3 cellular contexts compared by ENCODE assay signal in genomic region chr11:111357150-111358037, GRCh38.
TF ChIP-seq lines count a peak whose summit lies in the region.

No MANE protein-coding gene starts in this region.

TF ChIP-seq in SK-N-SH, 30 proteins besides CTCF, POLR2A, EP300 and RAD21:
- TF ChIP-seq POLR2AphosphoS5 (IDR thresholded peaks at IDR 0.05; ENCODE audit: low read depth, low read length), result no peak
- no peak for TF ChIP-seq MXI1 (IDR thresholded peaks at IDR 0.05; ENCODE audit: low read depth, low read length)
- no peak for TF ChIP-seq NFIC (IDR thresholded peaks at IDR 0.05; ENCODE audit: borderline replicate concordance)
- no peak for TF ChIP-seq FOXJ3 (CRISPR knock-in tag; IDR thresholded peaks at IDR 0.05)
- TF ChIP-seq FOXM1 (IDR thresholded peaks at IDR 0.05; ENCODE audit: low read depth), result no peak
- no peak for TF ChIP-seq MAX (IDR thresholded peaks at IDR 0.05; ENCODE audit: low read depth)
- no peak for TF ChIP-seq PBX3 (IDR thresholded peaks at IDR 0.05)
- TF ChIP-seq FOSL2 (IDR thresholded peaks at IDR 0.05; ENCODE audit: borderline replicate concordance, low read depth), result no peak
- TF ChIP-seq TAF1 (IDR thresholded peaks at IDR 0.05; ENCODE audit: borderline replicate concordance, low read depth, low read length), result no peak
- no peak for TF ChIP-seq NRF1 (IDR thresholded peaks at IDR 0.05; ENCODE audit: low read depth, low read length)
- TF ChIP-seq TCF12 (IDR thresholded peaks at IDR 0.05), result no peak
- TF ChIP-seq YY1 (IDR thresholded peaks at IDR 0.05; ENCODE audit: low read depth), result no peak

TF ChIP-seq in SK-N-SH treated with all-trans-retinoic acid at 6 μM for 48 hours, 23 proteins besides CTCF, POLR2A, EP300 and RAD21:
- TF ChIP-seq POU6F1 (CRISPR knock-in tag; IDR thresholded peaks at IDR 0.05; ENCODE audit: borderline replicate concordance, low read depth) (no peak), OSR1 (CRISPR knock-in tag; IDR thresholded peaks at IDR 0.05) (no peak), TSHZ2 (CRISPR knock-in tag; IDR thresholded peaks at IDR 0.05) (no peak), ZNF70 (CRISPR knock-in tag; IDR thresholded peaks at IDR 0.05) (no peak), GLIS3 (CRISPR knock-in tag; IDR thresholded peaks at IDR 0.05) (no peak), TCF4 (CRISPR knock-in tag; IDR thresholded peaks at IDR 0.05; ENCODE audit: borderline replicate concordance) (no peak), ARNTL (CRISPR knock-in tag; IDR thresholded peaks at IDR 0.05; ENCODE audit: borderline replicate concordance, low read depth) (no peak), ZC3H10 (CRISPR knock-in tag; IDR thresholded peaks at IDR 0.05) (no peak), SNAI2 (CRISPR knock-in tag; IDR thresholded peaks at IDR 0.05) (no peak), ZFP3 (CRISPR knock-in tag; IDR thresholded peaks at IDR 0.05) (no peak), ISL1 (CRISPR knock-in tag; IDR thresholded peaks at IDR 0.05) (no peak), ZFP30 (CRISPR knock-in tag; IDR thresholded peaks at IDR 0.05) (no peak), CSDC2 (CRISPR knock-in tag; IDR thresholded peaks at IDR 0.05) (no peak), TOX (CRISPR knock-in tag; IDR thresholded peaks at IDR 0.05; ENCODE audit: borderline replicate concordance) (no peak), ZNF8 (CRISPR knock-in tag; IDR thresholded peaks at IDR 0.05) (no peak)
TF ChIP-seq in SK-N-SH treated with all-trans-retinoic acid at 6 μM for 48 hours: peak in this region for 0.

TF ChIP-seq in K562, 482 proteins besides CTCF, POLR2A, EP300 and RAD21:
- TF ChIP-seq DEAF1 (CRISPR knock-in tag; IDR thresholded peaks at IDR 0.05), result no peak
- TF ChIP-seq VEZF1 (CRISPR knock-in tag; IDR thresholded peaks at IDR 0.05), result no peak
- TF ChIP-seq SP1 (CRISPR knock-in tag; IDR thresholded peaks at IDR 0.05), result no peak
- no peak for TF ChIP-seq ZNF212 (CRISPR knock-in tag; IDR thresholded peaks at IDR 0.05)
- no peak for TF ChIP-seq U2AF1 (optimal IDR thresholded peaks at IDR 0.05; ENCODE audit: low read depth, low read length)
- no peak for TF ChIP-seq ZC3H11A (IDR thresholded peaks at IDR 0.05; ENCODE audit: low read depth, low read length)
- no peak for TF ChIP-seq CREB3L1 (IDR thresholded peaks at IDR 0.05; ENCODE audit: borderline replicate concordance, low read depth)
- no peak for TF ChIP-seq UBTF (IDR thresholded peaks at IDR 0.05; ENCODE audit: borderline replicate concordance in 1 of 2, low read depth in 2 of 2, low read length in 2 of 2)
- no peak for TF ChIP-seq SMAD3 (CRISPR knock-in tag; conservative IDR thresholded peaks at IDR 0.05)
- no peak for TF ChIP-seq E2F1 (CRISPR knock-in tag; IDR thresholded peaks at IDR 0.05)
- no peak for TF ChIP-seq ZNF740 (CRISPR knock-in tag; IDR thresholded peaks at IDR 0.05)
- TF ChIP-seq ZNF740 (tag; IDR thresholded peaks at IDR 0.05), result no peak
- TF ChIP-seq ZC3H4 (CRISPR knock-in tag; IDR thresholded peaks at IDR 0.05; ENCODE audit: borderline replicate concordance), result no peak
- TF ChIP-seq PCBP1 (IDR thresholded peaks at IDR 0.05; ENCODE audit: low read depth, low read length, poor library complexity, severe bottlenecking), result no peak
- TF ChIP-seq SMARCA5 (IDR thresholded peaks at IDR 0.05), result no peak
- TF ChIP-seq GTF2E2 (tag; IDR thresholded peaks at IDR 0.05), result no peak
- no peak for TF ChIP-seq HDAC6 (IDR thresholded peaks at IDR 0.05; ENCODE audit: low read depth, low read length)
- TF ChIP-seq TARDBP (IDR thresholded peaks at IDR 0.05), result no peak
